Comparison of ENCODE assay signal across 8 cellular contexts in the genomic region with DNA sequence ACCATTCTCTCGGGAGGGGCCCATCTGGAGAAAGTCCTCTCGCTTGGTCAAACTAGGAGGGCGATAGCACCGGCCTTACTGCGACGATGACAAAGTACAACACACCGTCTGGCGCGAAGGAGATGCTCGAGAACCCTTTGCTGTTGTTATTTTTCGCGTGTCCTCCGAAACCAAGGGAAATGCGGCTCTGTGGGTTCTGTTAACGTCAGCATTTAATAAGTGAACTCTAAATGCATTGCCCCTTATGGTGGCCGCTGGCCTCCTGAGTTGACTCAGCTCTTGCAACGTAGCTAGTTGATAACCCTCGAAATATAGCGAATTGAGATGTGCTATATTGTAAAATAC. TPM values are rescaled to one million over a fixed set of nuclear protein-coding genes. Genes with fewer than 3 reads are reported as not detected.
DNase-seq lines count a peak whose midpoint lies in the region; ATAC-seq and TF ChIP-seq lines count a peak whose summit lies in the region.

No MANE protein-coding gene starts in this region.

- H3K36me3 ChIP-seq in ectodermal cell (ENCODE audit: control insufficient read depth, insufficient read depth, low read length) (no peaks in the 10 kb centered on the region), mucosa of descending colon (ENCODE audit: low read depth) (no peaks in the 10 kb centered on the region)

- no peak overlapping the region for H3K27ac ChIP-seq in ectodermal cell (ENCODE audit: insufficient read depth, low read depth, low read length, poor library complexity, severe bottlenecking)

- DNase-seq in CD1c-positive myeloid dendritic cell (ENCODE audit: extremely low spot score) (peak; percentile 52), SK-MEL-5 (ENCODE audit: low read depth, low spot score) (peak; percentile 59), mucosa of descending colon (no peak), mesenteric fat pad (ENCODE audit: low spot score) (no peak), ecto neural progenitor cell (ENCODE audit: low spot score) (no peak)

- ATAC-seq in GM21576 (IDR thresholded peaks at IDR 0.05; ENCODE audit: unreplicated experiment) (peak; percentile 0), mucosa of descending colon (peak; percentile 16), GM19455 (IDR thresholded peaks at IDR 0.05; ENCODE audit: unreplicated experiment) (no peak)

- 9% methylated on average over 19 of the region's 19 CpGs for WGBS in ectodermal cell, 2 experiments

- intact Hi-C loops in mucosa of descending colon (cut with DNase I, micrococcal nuclease) = no loop called here

- H3K9me3 ChIP-seq in ectodermal cell (ENCODE audit: control insufficient read depth, low read length) (no peaks in the 10 kb centered on the region), mucosa of descending colon (no peaks in the 10 kb centered on the region)

- no peaks in the 10 kb centered on the region for H3K4me1 ChIP-seq in ectodermal cell (ENCODE audit: control insufficient read depth, insufficient read depth, low read length)
- peaks cover 19% of the 10 kb centered on the region for H3K4me1 ChIP-seq in mucosa of descending colon (ENCODE audit: low read depth)

- in situ Hi-C loops in SK-MEL-5 (cut with HindIII; ENCODE audit: low pct_unique_long_range_greater_than_20kb, low sequenced_read_pairs) = no loop called here

- peak overlapping the region; percentile 80 for H3K4me3 ChIP-seq in ectodermal cell (ENCODE audit: insufficient read depth, low read depth, low read length)
- H3K4me3 ChIP-seq in mucosa of descending colon = peak overlapping the region; percentile 91

- H3K27me3 ChIP-seq in ectodermal cell (ENCODE audit: control insufficient read depth, insufficient read depth, low read length, poor library complexity, severe bottlenecking) = no peaks in the 10 kb centered on the region

- TF ChIP-seq CTCF in mucosa of descending colon (IDR thresholded peaks at IDR 0.05) = no peak

RNA-seq across cellular contexts. Expression of gene SCAND1, which starts 0.6 kb away (rescaled TPM):
- 56.8 and 65.0 TPM in 2 replicates for total RNA-seq in SK-MEL-5 (2014; rRNA removed; shearing (Covaris generic))
- 74.7 and 116 TPM in 2 replicates for polyA plus RNA-seq in SK-MEL-5 (2015; cell fraction: cytosol; rRNA removed)
- 4.0 and 21.7 TPM in 2 replicates for polyA plus RNA-seq in SK-MEL-5 (2015; cell fraction: nucleus; rRNA removed)
- polyA plus RNA-seq in ectodermal cell (2013, experiment 1 of 4) = 56.1 TPM
- polyA plus RNA-seq in ectodermal cell (2013, experiment 2 of 4) = 57.8 TPM
- 58.9 TPM for polyA plus RNA-seq in ectodermal cell (2013, experiment 3 of 4)
- 59.5 TPM for polyA plus RNA-seq in ectodermal cell (2013, experiment 4 of 4)
- total RNA-seq in mucosa of descending colon (10 to 100 TPM; 55.3 to 80.4 (median 60.7) TPM), mesenteric fat pad (66.2 TPM)

RNA-seq across cellular contexts. Expression of gene CNBD2, which starts 13.5 kb away (rescaled TPM):
- 4.1 and 7.4 TPM in 2 replicates for total RNA-seq in SK-MEL-5 (2014; rRNA removed; shearing (Covaris generic))
- 3.3 and 7.0 TPM in 2 replicates for polyA plus RNA-seq in SK-MEL-5 (2015; cell fraction: cytosol; rRNA removed)
- 16.1 and 18.4 TPM in 2 replicates for polyA plus RNA-seq in SK-MEL-5 (2015; cell fraction: nucleus; rRNA removed)
- 6.4 TPM for polyA plus RNA-seq in ectodermal cell (2013, experiment 1 of 4)
- 5.6 TPM for polyA plus RNA-seq in ectodermal cell (2013, experiment 2 of 4)
- polyA plus RNA-seq in ectodermal cell (2013, experiment 3 of 4) = 6.5 TPM
- 6.4 TPM for polyA plus RNA-seq in ectodermal cell (2013, experiment 4 of 4)
- total RNA-seq in mucosa of descending colon = 1 to 10 TPM; 3.7 to 6.2 (median 4.4) TPM
- total RNA-seq in mesenteric fat pad = 2.9 TPM

Comparison
In these comparisons a context has a peak if more than half of its experiments do, and no peak if none do; other contexts are left out.
1. DNase-seq: peak in CD1c-positive myeloid dendritic cell (single experiment) and SK-MEL-5 (single experiment); none in mucosa of descending colon (0 of 3), mesenteric fat pad (single experiment) and ecto neural progenitor cell (single experiment).